8 cellular contexts compared by ENCODE assay signal in genomic region chr9:99824378-99825157, GRCh38. TPM values are rescaled to one million over a fixed set of nuclear protein-coding genes. Genes with fewer than 3 reads are reported as not detected.
DNase-seq lines count a peak whose midpoint lies in the region; ATAC-seq and TF ChIP-seq lines count a peak whose summit lies in the region.

No MANE protein-coding gene starts in this region.

- DNase-seq in DMS153 (lab: John Stamatoyannopoulos, UW) (peak; percentile 9), DMS153 treated with DMSO at 0.1 percent for 48 hours (lab: John Stamatoyannopoulos, UW; ENCODE audit: unreplicated experiment) (no peak), heart right ventricle (peak; percentile 28 to 44), sigmoid colon (peak; percentile 69), NCI-H345 (lab: John Stamatoyannopoulos, UW) (no peak)
- DNase-seq in activated naive CD4-positive, alpha-beta T cell treated with anti-CD3 and anti-CD28 coated beads, Interleukin-2, amount 10 ng/mL, durations not matched to agents 7 days and 5 days: peak; percentile 81

- peaks cover 96% of the 10 kb centered on the region for H3K27me3 Mint-ChIP-seq in activated naive CD4-positive, alpha-beta T cell treated with anti-CD3 and anti-CD28 coated beads, Interleukin-2, amount 10 ng/mL, durations not matched to agents 7 days and 5 days

- H3K36me3 Mint-ChIP-seq in activated naive CD4-positive, alpha-beta T cell treated with anti-CD3 and anti-CD28 coated beads, Interleukin-2, amount 10 ng/mL, durations not matched to agents 7 days and 5 days: no peaks in the 10 kb centered on the region

- peak overlapping the region; percentile 94 for H3K9ac ChIP-seq in OCI-LY3 (ENCODE audit: low read length)

- H3K9me3 ChIP-seq in OCI-LY3 (ENCODE audit: insufficient read depth, low read length) (no peaks in the 10 kb centered on the region), heart right ventricle (no peaks in the 10 kb centered on the region), sigmoid colon (no peaks in the 10 kb centered on the region)

- TF ChIP-seq POLR2A in sigmoid colon (IDR thresholded peaks at IDR 0.05): no peak

- TF ChIP-seq CTCF in OCI-LY3 (IDR thresholded peaks at IDR 0.05; ENCODE audit: low read depth, low read length): peak; percentile 64
- TF ChIP-seq CTCF in heart right ventricle (IDR thresholded peaks at IDR 0.05): peak in 7 of 9 donors; percentile 35 to 58 (median 49)
- TF ChIP-seq CTCF in sigmoid colon (IDR thresholded peaks at IDR 0.05): peak in 2 of 4 experiments; percentile 8 to 43

- H3K4me1 ChIP-seq in OCI-LY3 (ENCODE audit: low read length): peaks cover 5% of the 10 kb centered on the region; the same call in 1 of the 2 replicates
- H3K4me1 ChIP-seq in heart right ventricle: peaks cover 5 to 40% (median 29%) of the 10 kb centered on the region in 9 donors
- H3K4me1 ChIP-seq in sigmoid colon: peaks cover 0 to 40% (median 19%) of the 10 kb centered on the region in 4 donors

- H3K4me3 Mint-ChIP-seq in activated naive CD4-positive, alpha-beta T cell treated with anti-CD3 and anti-CD28 coated beads, Interleukin-2, amount 10 ng/mL, durations not matched to agents 7 days and 5 days: peak overlapping the region; percentile 92

- intact Hi-C loops in heart right ventricle (cut with DNase I): loop anchor here in 7 of 10 donors (5.0 to 10.0 kb wide), 12 partner anchors 80 to 600 kb away; partner anchors contain the start of genes ERP44 (in 2 of the 7), INVS (in 2 of the 7), STX17 (in 2 of the 7) and ALG2 (in 1 of the 7)
- intact Hi-C loops in sigmoid colon (cut with DNase I): loop anchor here (5.0 to 10.0 kb wide), 5 partner anchors 600 to 1770 kb away; partner anchors contain the start of genes ALG2, ANKS6, MRPL50 and MSANTD3

- H3K4me2 ChIP-seq in OCI-LY3 (ENCODE audit: low read length): peak overlapping the region; percentile 100

- no peaks in the 10 kb centered on the region for H3K79me2 ChIP-seq in OCI-LY3 (ENCODE audit: low read length)

- no peaks in the 10 kb centered on the region for H3K9me3 Mint-ChIP-seq in activated naive CD4-positive, alpha-beta T cell treated with anti-CD3 and anti-CD28 coated beads, Interleukin-2, amount 10 ng/mL, durations not matched to agents 7 days and 5 days

- peak overlapping the region; percentile 29 for H2AFZ ChIP-seq in OCI-LY3 (ENCODE audit: low read depth, low read length)

- TF ChIP-seq EP300 in sigmoid colon (IDR thresholded peaks at IDR 0.05): no peak

- CTCF ChIA-PET in activated naive CD4-positive, alpha-beta T cell treated with anti-CD3 and anti-CD28 coated beads, Interleukin-2, amount 10 ng/mL, durations not matched to agents 7 days and 5 days (lab: Charles Lee): interaction anchor here (0.5 to 2.6 kb wide), 27 partner anchors 8 to 772 kb away, joined by 3 to 16 read pairs (median 6); no protein-coding TSS in a partner anchor

- H3K27ac Mint-ChIP-seq in activated naive CD4-positive, alpha-beta T cell treated with anti-CD3 and anti-CD28 coated beads, Interleukin-2, amount 10 ng/mL, durations not matched to agents 7 days and 5 days: no peak overlapping the region

- no peaks in the 10 kb centered on the region for H4K20me1 ChIP-seq in OCI-LY3 (ENCODE audit: insufficient read depth, low read length)

- H3K27ac ChIP-seq in OCI-LY3 (ENCODE audit: low read length) (no peak overlapping the region), heart right ventricle (peak overlapping the region in 3 of 10 donors; percentile 93 to 100 (median 99)), sigmoid colon (peak overlapping the region in 3 of 4 donors; percentile 98 to 100 (median 98))

- H3K36me3 ChIP-seq in OCI-LY3 (replicated peaks; ENCODE audit: low read depth, low read length) (no peaks in the 10 kb centered on the region), heart right ventricle (peaks cover 0 to 20% (median 3%) of the 10 kb centered on the region in 9 donors), sigmoid colon (no peaks in the 10 kb centered on the region)

- WGBS in heart right ventricle, 2 donors: 27% methylated on average over 56 of the region's 56 CpGs
- WGBS in sigmoid colon, 2 donors: 2 to 4% methylated on average over 56 of the region's 56 CpGs

- H3K4me3 ChIP-seq in OCI-LY3 (ENCODE audit: low read length): peak overlapping the region; percentile 81
- H3K4me3 ChIP-seq in heart right ventricle: peak overlapping the region; percentile 67 to 90 (median 82)
- peak overlapping the region; percentile 58 to 89 (median 86) for H3K4me3 ChIP-seq in sigmoid colon

- no peak for ATAC-seq in heart right ventricle
- no peak for ATAC-seq in HG02981 (IDR thresholded peaks at IDR 0.05; ENCODE audit: unreplicated experiment)

- peaks cover 63% of the 10 kb centered on the region for H3K4me1 Mint-ChIP-seq in activated naive CD4-positive, alpha-beta T cell treated with anti-CD3 and anti-CD28 coated beads, Interleukin-2, amount 10 ng/mL, durations not matched to agents 7 days and 5 days

- peaks cover 14% of the 10 kb centered on the region for H3K27me3 ChIP-seq in OCI-LY3 (ENCODE audit: low read depth, low read length)
- H3K27me3 ChIP-seq in heart right ventricle: peaks cover 0 to 75% (median 34%) of the 10 kb centered on the region in 7 donors
- peaks cover 0 to 8% (median 0%) of the 10 kb centered on the region in 3 donors for H3K27me3 ChIP-seq in sigmoid colon

RNA-seq across cellular contexts. Expression of gene NR4A3, which starts 2.9 kb away (rescaled TPM):
- total RNA-seq in heart right ventricle (100 to 1,000 TPM in 1 of 10 donors, 10 to 100 TPM in 5, 1 to 10 TPM in 4; 4.1 to 148 (median 14.7) TPM), sigmoid colon (1 to 10 TPM; 1.1 to 6.4 (median 5.0) TPM)
- polyA plus RNA-seq in heart right ventricle (1 to 10 TPM; 2.6 to 7.2 TPM), sigmoid colon (1 to 10 TPM; 1.1 to 1.2 (median 1.2) TPM)

Comparison
In these comparisons a context has a peak if more than half of its experiments do, and no peak if none do; other contexts are left out.
1. DNase-seq: peak in DMS153 (single experiment), activated naive CD4-positive, alpha-beta T cell treated with anti-CD3 and anti-CD28 coated beads, Interleukin-2, amount 10 ng/mL, durations not matched to agents 7 days and 5 days (single experiment), heart right ventricle (2 of 2) and sigmoid colon (single experiment); none in DMS153 treated with DMSO at 0.1 percent for 48 hours (single experiment) and NCI-H345 (single experiment).
2. Peak in every context shown above with its lines, with median percentiles within 50 percentile points of each other: H3K4me3 ChIP-seq.